Comparison of ENCODE assay signal across 9 cellular contexts in genomic region chr7:132656846-132657776, GRCh38.
DNase-seq lines count a peak whose midpoint lies in the region; ATAC-seq and TF ChIP-seq lines count a peak whose summit lies in the region.
"Had no signal": no experiment of that assay in that cellular context is flagged by ENCODE, and none has a peak within 500 bp of the region (broad histone marks: within the 10 kb centered on the region; RNA-seq: fewer than 3 reads in every experiment).

No MANE protein-coding gene starts in this region.

- DNase-seq in NCI-H1092 treated with DMSO at 0.1 percent for 48 hours (lab: John Stamatoyannopoulos, UW), result peak; percentile 14
- DNase-seq in NCI-H1092 (lab: John Stamatoyannopoulos, UW), result no peak
- no peak for DNase-seq in T-helper 17 cell
- DNase-seq in glomerular visceral epithelial cell (ENCODE audit: extremely low spot score), result no peak

- peaks cover 23% of the 10 kb centered on the region for H3K4me1 Mint-ChIP-seq in activated T-helper 17 cell treated with anti-CD3 and anti-CD28 coated beads, Interleukin-2, amount 50 U/mL, for 72 hours
- peaks cover 13% of the 10 kb centered on the region for H3K4me1 Mint-ChIP-seq in nephron
- H3K4me1 Mint-ChIP-seq in T-helper 17 cell, result peaks cover 18% of the 10 kb centered on the region

- H3K9me3 Mint-ChIP-seq in activated T-helper 17 cell treated with anti-CD3 and anti-CD28 coated beads, Interleukin-2, amount 50 U/mL, for 72 hours, result no peaks in the 10 kb centered on the region
- peaks cover 7% of the 10 kb centered on the region for H3K9me3 Mint-ChIP-seq in nephron

- no peaks in the 10 kb centered on the region for H3K9me3 ChIP-seq in T-helper 17 cell (ENCODE audit: control insufficient read depth, low read length, poor library complexity, severe bottlenecking)

- H3K4me3 Mint-ChIP-seq in activated T-helper 17 cell treated with anti-CD3 and anti-CD28 coated beads, Interleukin-2, amount 50 U/mL, for 72 hours, result peak overlapping the region; percentile 41
- H3K4me3 Mint-ChIP-seq in nephron, result no peak overlapping the region
- no peak overlapping the region for H3K4me3 Mint-ChIP-seq in T-helper 17 cell
- H3K4me3 Mint-ChIP-seq: T-helper 1 cell treated with Interleukin-12 subunit alpha and Interleukin-12 subunit beta and Interleukin-4 antibody, amounts not matched to agents 30 μg/mL and 1 μg/mL, for 36 hours had no signal

- no peaks in the 10 kb centered on the region for H3K27me3 Mint-ChIP-seq in activated T-helper 17 cell treated with anti-CD3 and anti-CD28 coated beads, Interleukin-2, amount 50 U/mL, for 72 hours
- H3K27me3 Mint-ChIP-seq in nephron (ENCODE audit: low read depth) (peaks cover 8% of the 10 kb centered on the region), T-helper 17 cell (no peaks in the 10 kb centered on the region)

- TF ChIP-seq CTCF in nephron (IDR thresholded peaks at IDR 0.05; ENCODE audit: unreplicated experiment in 3 of 3), result peak; percentile 20 to 48 (median 33)

- H3K27ac Mint-ChIP-seq in activated T-helper 17 cell treated with anti-CD3 and anti-CD28 coated beads, Interleukin-2, amount 50 U/mL, for 72 hours, result peak overlapping the region; percentile 73
- H3K27ac Mint-ChIP-seq in nephron (no peak overlapping the region), T-helper 17 cell (no peak overlapping the region)
- H3K27ac Mint-ChIP-seq: T-helper 1 cell treated with Interleukin-12 subunit alpha and Interleukin-12 subunit beta and Interleukin-4 antibody, amounts not matched to agents 30 μg/mL and 1 μg/mL, for 36 hours had no signal

- H3K36me3 Mint-ChIP-seq in activated T-helper 17 cell treated with anti-CD3 and anti-CD28 coated beads, Interleukin-2, amount 50 U/mL, for 72 hours (ENCODE audit: low read depth), result no peaks in the 10 kb centered on the region
- no peaks in the 10 kb centered on the region for H3K36me3 Mint-ChIP-seq in nephron (ENCODE audit: low read depth)
- no peaks in the 10 kb centered on the region for H3K36me3 Mint-ChIP-seq in T-helper 17 cell (ENCODE audit: low read depth)

- peak; percentile 22; the same call in 1 of the 2 replicates for TF ChIP-seq RAD21 in Ishikawa (IDR thresholded peaks at IDR 0.05; ENCODE audit: low read depth)

- TF ChIP-seq EP300 in Ishikawa (IDR thresholded peaks at IDR 0.05; ENCODE audit: borderline replicate concordance), result no peak

- ATAC-seq in activated T-helper 17 cell treated with anti-CD3 and anti-CD28 coated beads, Interleukin-2, amount 50 U/mL, for 72 hours (replicated peaks), result peak; percentile 60
- ATAC-seq in T-helper 17 cell (no peak), HG02763 (IDR thresholded peaks at IDR 0.05; ENCODE audit: unreplicated experiment) (no peak)

TF ChIP-seq in Ishikawa, 13 proteins besides CTCF, POLR2A, EP300 and RAD21:
- TF ChIP-seq TCF12 (IDR thresholded peaks at IDR 0.05; ENCODE audit: low read depth) (no peak), REST (IDR thresholded peaks at IDR 0.05; ENCODE audit: low read depth) (no peak), NFIC (IDR thresholded peaks at IDR 0.05) (no peak), USF1 (IDR thresholded peaks at IDR 0.05) (no peak), YY1 (IDR thresholded peaks at IDR 0.05; ENCODE audit: low read depth) (no peak), FOXM1 (IDR thresholded peaks at IDR 0.05; ENCODE audit: borderline replicate concordance, low read depth) (no peak)
